Comparison of ENCODE assay signal across 1 cellular context in the genomic region with DNA sequence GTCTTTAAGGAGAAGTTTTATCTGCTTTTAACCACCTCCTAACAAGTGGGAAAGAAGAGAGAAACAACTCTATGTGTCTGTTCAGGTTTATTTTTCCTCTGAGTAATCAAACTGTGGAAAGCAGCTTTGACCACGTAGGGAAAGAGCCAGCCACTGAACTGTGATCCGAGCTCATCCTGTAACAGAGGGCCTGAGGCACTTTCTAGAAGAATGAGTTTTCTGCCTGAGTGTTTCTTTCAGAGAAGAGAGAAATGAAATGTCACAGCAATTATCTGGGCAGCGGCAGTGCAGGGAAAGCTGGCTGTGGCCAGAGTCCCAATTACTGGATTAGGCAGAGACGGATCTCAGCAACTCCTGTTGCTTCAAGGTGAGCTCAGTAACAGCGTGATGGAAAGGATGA.
TF ChIP-seq lines count a peak whose summit lies in the region.

No MANE protein-coding gene starts in this region.

TF ChIP-seq in WTC11, 78 proteins besides CTCF, POLR2A, EP300 and RAD21 (continued from another document):
- TF ChIP-seq, protein P1, sequence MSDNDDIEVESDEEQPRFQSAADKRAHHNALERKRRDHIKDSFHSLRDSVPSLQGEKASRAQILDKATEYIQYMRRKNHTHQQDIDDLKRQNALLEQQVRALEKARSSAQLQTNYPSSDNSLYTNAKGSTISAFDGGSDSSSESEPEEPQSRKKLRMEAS (CRISPR knock-in tag; IDR thresholded peaks at IDR 0.05), result no peak
- TF ChIP-seq ATF3 (CRISPR knock-in tag; conservative IDR thresholded peaks at IDR 0.05), result no peak
- no peak for TF ChIP-seq PRRX2 (CRISPR knock-in tag; IDR thresholded peaks at IDR 0.05)
- TF ChIP-seq HMGA2 (CRISPR knock-in tag; IDR thresholded peaks at IDR 0.05), result no peak
- TF ChIP-seq CBFB (CRISPR knock-in tag; IDR thresholded peaks at IDR 0.05; ENCODE audit: low read depth), result no peak
- no peak for TF ChIP-seq GTF2I (CRISPR knock-in tag; conservative IDR thresholded peaks at IDR 0.05)
- TF ChIP-seq E2F4 (CRISPR knock-in tag; IDR thresholded peaks at IDR 0.05; ENCODE audit: borderline replicate concordance, low read depth), result no peak
- TF ChIP-seq, protein P2, sequence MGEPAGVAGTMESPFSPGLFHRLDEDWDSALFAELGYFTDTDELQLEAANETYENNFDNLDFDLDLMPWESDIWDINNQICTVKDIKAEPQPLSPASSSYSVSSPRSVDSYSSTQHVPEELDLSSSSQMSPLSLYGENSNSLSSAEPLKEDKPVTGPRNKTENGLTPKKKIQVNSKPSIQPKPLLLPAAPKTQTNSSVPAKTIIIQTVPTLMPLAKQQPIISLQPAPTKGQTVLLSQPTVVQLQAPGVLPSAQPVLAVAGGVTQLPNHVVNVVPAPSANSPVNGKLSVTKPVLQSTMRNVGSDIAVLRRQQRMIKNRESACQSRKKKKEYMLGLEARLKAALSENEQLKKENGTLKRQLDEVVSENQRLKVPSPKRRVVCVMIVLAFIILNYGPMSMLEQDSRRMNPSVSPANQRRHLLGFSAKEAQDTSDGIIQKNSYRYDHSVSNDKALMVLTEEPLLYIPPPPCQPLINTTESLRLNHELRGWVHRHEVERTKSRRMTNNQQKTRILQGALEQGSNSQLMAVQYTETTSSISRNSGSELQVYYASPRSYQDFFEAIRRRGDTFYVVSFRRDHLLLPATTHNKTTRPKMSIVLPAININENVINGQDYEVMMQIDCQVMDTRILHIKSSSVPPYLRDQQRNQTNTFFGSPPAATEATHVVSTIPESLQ (CRISPR knock-in tag; IDR thresholded peaks at IDR 0.05), result no peak
- TF ChIP-seq ZNF416 (CRISPR knock-in tag; IDR thresholded peaks at IDR 0.05), result no peak
- TF ChIP-seq, protein P3, sequence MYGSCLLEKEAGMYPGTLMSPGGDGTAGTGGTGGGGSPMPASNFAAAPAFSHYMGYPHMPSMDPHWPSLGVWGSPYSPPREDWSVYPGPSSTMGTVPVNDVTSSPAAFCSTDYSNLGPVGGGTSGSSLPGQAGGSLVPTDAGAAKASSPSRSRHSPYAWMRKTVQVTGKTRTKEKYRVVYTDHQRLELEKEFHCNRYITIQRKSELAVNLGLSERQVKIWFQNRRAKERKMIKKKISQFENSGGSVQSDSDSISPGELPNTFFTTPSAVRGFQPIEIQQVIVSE (CRISPR knock-in tag; IDR thresholded peaks at IDR 0.05; ENCODE audit: borderline replicate concordance), result no peak
TF ChIP-seq in WTC11: peak in this region for 0.
